Comparison of ENCODE assay signal across 9 cellular contexts in the genomic region with DNA sequence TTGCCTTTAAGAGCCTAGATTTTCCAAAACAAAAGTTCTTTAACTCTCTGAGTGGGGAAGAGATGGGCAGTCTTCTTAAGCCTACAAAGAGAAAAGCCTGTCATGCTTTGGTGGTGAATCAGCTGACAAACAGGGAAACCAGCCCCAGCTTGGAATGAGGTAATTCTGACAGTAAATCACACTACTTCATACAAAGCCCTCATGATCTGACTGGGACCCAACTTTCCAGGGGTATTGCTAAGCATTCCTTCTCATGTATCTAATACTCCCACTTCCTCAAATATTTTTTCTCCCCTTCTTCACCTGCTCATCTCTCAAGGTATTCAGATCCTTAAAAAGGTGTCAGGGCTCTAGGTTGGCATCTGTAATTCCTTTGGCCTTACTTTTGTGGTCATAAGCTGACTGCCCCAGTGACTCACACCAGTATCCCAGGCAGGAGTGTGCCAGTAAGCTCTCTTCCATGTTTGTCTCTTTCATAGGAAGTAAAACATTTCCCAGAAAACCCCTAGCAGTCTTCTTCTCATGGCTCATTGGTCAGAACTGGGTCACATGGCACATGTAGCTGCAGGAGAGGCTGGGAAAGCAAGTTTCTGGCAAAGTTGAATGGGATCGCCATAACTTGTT. TPM values are rescaled to one million over a fixed set of nuclear protein-coding genes. Genes with fewer than 3 reads are reported as not detected.
DNase-seq lines count a peak whose midpoint lies in the region; ATAC-seq and TF ChIP-seq lines count a peak whose summit lies in the region.
"Had no signal": no experiment of that assay in that cellular context is flagged by ENCODE, and none has a peak within 500 bp of the region (broad histone marks: within the 10 kb centered on the region; RNA-seq: fewer than 3 reads in every experiment).

No MANE protein-coding gene starts in this region.

- peak; percentile 29 for ATAC-seq in mucosa of descending colon
- ATAC-seq in HG02678 (IDR thresholded peaks at IDR 0.05; ENCODE audit: unreplicated experiment): no peak
- ATAC-seq: left lobe of liver had no signal

- H3K9me3 ChIP-seq in mucosa of descending colon: no peaks in the 10 kb centered on the region

- TF ChIP-seq CTCF in cardiac fibroblast (IDR thresholded peaks at IDR 0.05; ENCODE audit: low read depth, low read length): no peak
- no peak for TF ChIP-seq CTCF in mucosa of descending colon (IDR thresholded peaks at IDR 0.05)

- no peak overlapping the region for H3K27ac ChIP-seq in caudate nucleus (ENCODE audit: low read depth, low read length)

- H3K4me1 ChIP-seq in mucosa of descending colon (ENCODE audit: low read depth): peaks cover 17% of the 10 kb centered on the region

- DNase-seq in AG08396 (ENCODE audit: low spot score): peak; percentile 75
- DNase-seq in HT1080 (ENCODE audit: low read depth): peak; percentile 97
- DNase-seq in cardiac fibroblast (ENCODE audit: low read depth in 2 of 2): peak; percentile 98 to 100
- peak in 1 of 3 donors; percentile 31 for DNase-seq in mucosa of descending colon
- no peak for DNase-seq in SIG-M5 (lab: John Stamatoyannopoulos, UW)
- DNase-seq in caudate nucleus (lab: John Stamatoyannopoulos, UW): no peak
- no peak for DNase-seq in SKM-1 (lab: John Stamatoyannopoulos, UW; ENCODE audit: unreplicated experiment)

- H3K4me3 ChIP-seq in cardiac fibroblast (replicated peaks in 1 of 2; ENCODE audit: low read depth in 2 of 2, low read length in 2 of 2) (no peak overlapping the region), mucosa of descending colon (no peak overlapping the region)

- H3K36me3 ChIP-seq in mucosa of descending colon (ENCODE audit: low read depth): no peaks in the 10 kb centered on the region

- intact Hi-C loops in mucosa of descending colon (cut with DNase I, micrococcal nuclease): no loop called here

RNA-seq across cellular contexts. Expression of a gene that starts 15.0 kb away (rescaled TPM):
- 5.1 and 8.3 TPM in 2 replicates for total RNA-seq in HT1080 (2014; rRNA removed; shearing (Covaris generic))
- polyA plus RNA-seq in HT1080 (2015; cell fraction: cytosol; rRNA removed): 10.9 and 13.8 TPM in 2 replicates
- 9.9 and 10.3 TPM in 2 replicates for polyA plus RNA-seq in HT1080 (2015; cell fraction: nucleus; rRNA removed)
- total RNA-seq in mucosa of descending colon: 10 to 100 TPM; 12.9 to 15.5 (median 14.8) TPM

RNA-seq across cellular contexts. Expression of a gene that starts 15.4 kb away (rescaled TPM):
- 0.37 and 3.4 TPM in 2 replicates for total RNA-seq in HT1080 (2014; rRNA removed; shearing (Covaris generic))
- polyA plus RNA-seq in HT1080 (2015; cell fraction: cytosol; rRNA removed): 0.71 and 2.4 TPM in 2 replicates
- 0.42 and 0.94 TPM in 2 replicates for polyA plus RNA-seq in HT1080 (2015; cell fraction: nucleus; rRNA removed)
- total RNA-seq in mucosa of descending colon: 1 to 10 TPM in 2 of 3 donors, under 1 TPM in 1; 0.96 to 1.6 (median 1.5) TPM
- total RNA-seq: left lobe of liver had no signal

Comparison
In these comparisons a context has a peak if more than half of its experiments do, and no peak if none do; other contexts are left out.
1. DNase-seq: peak in AG08396 (single experiment), HT1080 (single experiment) and cardiac fibroblast (2 of 2); none in SIG-M5 (single experiment), caudate nucleus (0 of 61) and SKM-1 (single experiment).